8 cellular contexts compared by ENCODE assay signal in the genomic region with DNA sequence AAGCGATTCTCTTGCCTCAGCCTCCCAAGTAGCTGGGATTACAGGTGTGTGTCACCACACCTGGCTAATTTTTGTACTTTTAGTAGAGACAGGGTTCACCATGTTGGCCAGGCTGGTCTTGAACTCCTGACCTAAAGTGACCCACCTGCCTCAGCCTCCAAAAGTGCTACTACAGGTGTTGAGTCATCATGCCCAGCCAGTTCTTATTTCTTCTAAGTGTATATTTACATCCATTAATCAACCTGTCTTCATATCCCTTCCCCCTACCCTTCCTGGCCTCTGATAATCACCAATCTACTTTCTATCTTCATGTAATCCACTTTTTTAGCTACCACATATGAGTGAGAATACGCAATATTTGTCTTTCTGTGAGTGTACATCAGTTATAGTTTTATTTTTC. TPM values are rescaled to one million over a fixed set of nuclear protein-coding genes. Genes with fewer than 3 reads are reported as not detected.
"Had no signal": no experiment of that assay in that cellular context is flagged by ENCODE, and none has a peak within 500 bp of the region (broad histone marks: within the 10 kb centered on the region; RNA-seq: fewer than 3 reads in every experiment).

No MANE protein-coding gene starts in this region.

RNA-seq across cellular contexts. Expression of a gene that starts 42.4 kb away (rescaled TPM):
- total RNA-seq: LHCN-M2, MCF 10A, NCI-H460, OCI-LY7, Right ventricle myocardium inferior, RPMI7951, SJCRH30, SK-MEL-5 had no signal

RNA-seq across cellular contexts. Expression of a gene that starts 53.7 kb away (rescaled TPM):
- total RNA-seq: LHCN-M2, MCF 10A, NCI-H460, OCI-LY7, Right ventricle myocardium inferior, RPMI7951, SJCRH30, SK-MEL-5 had no signal
